Comparison of ENCODE assay signal across 12 cellular contexts in the genomic region with DNA sequence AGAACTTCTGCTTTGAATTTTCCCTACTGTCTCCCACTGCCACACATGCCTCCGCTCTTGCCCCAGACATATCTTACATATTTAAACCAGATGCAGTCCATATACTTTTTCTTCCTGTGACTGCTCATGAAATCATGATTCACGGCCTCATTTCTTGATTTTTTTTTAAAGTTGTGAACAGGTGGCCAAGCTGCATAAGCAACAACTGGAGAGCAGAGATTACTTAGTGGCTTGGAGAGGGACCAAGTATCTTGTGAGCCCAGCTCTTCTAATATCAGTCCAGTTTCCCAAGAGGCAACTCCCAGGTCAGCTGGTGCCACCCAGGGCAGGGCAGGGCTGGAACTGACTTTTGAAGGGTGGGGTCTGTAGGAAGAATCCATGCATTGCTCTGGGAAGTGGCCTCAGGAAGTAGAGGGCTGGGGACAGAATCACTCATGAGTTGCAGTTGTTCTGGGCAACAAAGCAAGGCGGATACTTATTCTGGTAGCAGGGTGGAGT.
DNase-seq lines count a peak whose midpoint lies in the region; ATAC-seq and TF ChIP-seq lines count a peak whose summit lies in the region.
"Had no signal": no experiment of that assay in that cellular context is flagged by ENCODE, and none has a peak within 500 bp of the region (broad histone marks: within the 10 kb centered on the region; RNA-seq: fewer than 3 reads in every experiment).

No MANE protein-coding gene starts in this region.

- H3K27ac ChIP-seq in SK-N-SH (ENCODE audit: low read depth in 2 of 2, low read length in 1 of 2) = peak overlapping the region; percentile 56 to 62; a peak in 2 of 4 replicates
- H3K27ac ChIP-seq in heart right ventricle = peak overlapping the region in 9 of 10 donors; percentile 57 to 86 (median 72)
- H3K27ac ChIP-seq in sigmoid colon = no peak overlapping the region
- H3K27ac ChIP-seq: VCaP had no signal

- no peak for TF ChIP-seq POLR2A in sigmoid colon (IDR thresholded peaks at IDR 0.05)

- H3K79me2 ChIP-seq in SK-N-SH (ENCODE audit: insufficient read depth) = peaks cover 100% of the 10 kb centered on the region

- H3K9me3 ChIP-seq in SK-N-SH = no peaks in the 10 kb centered on the region
- no peaks in the 10 kb centered on the region for H3K9me3 ChIP-seq in heart right ventricle
- H3K9me3 ChIP-seq in sigmoid colon = no peaks in the 10 kb centered on the region

- peak; percentile 49 to 80 (median 74) for ATAC-seq in heart right ventricle
- no peak for ATAC-seq in HG03469 (IDR thresholded peaks at IDR 0.05; ENCODE audit: unreplicated experiment)

- peak; percentile 86 for DNase-seq in GM04504 (ENCODE audit: low read depth)
- DNase-seq in SK-N-SH = no peak
- DNase-seq in heart right ventricle = peak; percentile 33 to 34
- DNase-seq in skeletal muscle cell (ENCODE audit: low read depth) = peak; percentile 79
- DNase-seq in T-helper 9 cell = no peak
- DNase-seq in occipital lobe (lab: John Stamatoyannopoulos, UW) = no peak
- no peak for DNase-seq in sigmoid colon
- DNase-seq: activated effector memory CD4-positive, alpha-beta T cell treated with Interleukin-2 at 50 U/mL for 16 hours; effector memory CD4-positive, alpha-beta T cell; KG1 had no signal

- TF ChIP-seq RAD21 in SK-N-SH (IDR thresholded peaks at IDR 0.05; ENCODE audit: low read length) = no peak

- H2AFZ ChIP-seq in SK-N-SH (ENCODE audit: low read depth) = no peak overlapping the region

- POLR2A ChIA-PET in SK-N-SH (lab: Yijun Ruan, JAX) = no interaction called here

- H3K4me3 ChIP-seq in SK-N-SH (ENCODE audit: low read depth in 2 of 2, low read length in 1 of 2) (no peak overlapping the region), heart right ventricle (no peak overlapping the region), skeletal muscle cell (ENCODE audit: low read depth, low read length) (no peak overlapping the region), sigmoid colon (no peak overlapping the region)

- peaks cover 0 to 20% of the 10 kb centered on the region in 2 experiments for H3K36me3 ChIP-seq in SK-N-SH (replicated peaks in 1 of 2; ENCODE audit: control insufficient read depth in 1 of 2, insufficient read depth in 2 of 2, low read length in 1 of 2)
- H3K36me3 ChIP-seq in heart right ventricle = no peaks in the 10 kb centered on the region
- H3K36me3 ChIP-seq in sigmoid colon = no peaks in the 10 kb centered on the region

- 46% methylated on average over 3 of the region's 3 CpGs for WGBS in SK-N-SH (ENCODE audit: low lambda C conversion rate)
- 33 to 34% methylated on average over 3 of the region's 3 CpGs for WGBS in heart right ventricle, 2 donors
- 20 to 61% methylated on average over 3 of the region's 3 CpGs for WGBS in sigmoid colon, 2 donors

- intact Hi-C loops in heart right ventricle (cut with DNase I) = no loop called here
- intact Hi-C loops in sigmoid colon (cut with DNase I) = no loop called here

- peaks cover 97% of the 10 kb centered on the region for H4K20me1 ChIP-seq in SK-N-SH (ENCODE audit: insufficient read depth)

- TF ChIP-seq CTCF in SK-N-SH (IDR thresholded peaks at IDR 0.05) (no peak), heart right ventricle (IDR thresholded peaks at IDR 0.05) (no peak), sigmoid colon (IDR thresholded peaks at IDR 0.05) (no peak)

- TF ChIP-seq EP300 in SK-N-SH (IDR thresholded peaks at IDR 0.05; ENCODE audit: borderline replicate concordance in 1 of 2, low read depth in 1 of 2, low read length in 1 of 2) (peak in 1 of 2 experiments; percentile 87; a peak in 2 of 4 replicates), sigmoid colon (IDR thresholded peaks at IDR 0.05) (no peak)

- H3K9ac ChIP-seq in SK-N-SH = no peak overlapping the region

- peaks cover 13 to 26% of the 10 kb centered on the region in 2 experiments; a peak in 3 of 4 replicates for H3K4me1 ChIP-seq in SK-N-SH (ENCODE audit: control insufficient read depth in 1 of 2, insufficient read depth in 2 of 2, low read depth in 1 of 2, low read length in 1 of 2)
- peaks cover 9 to 79% (median 45%) of the 10 kb centered on the region in 9 donors for H3K4me1 ChIP-seq in heart right ventricle
- peaks cover 0 to 16% (median 6%) of the 10 kb centered on the region in 4 donors for H3K4me1 ChIP-seq in sigmoid colon

- peaks cover 53% of the 10 kb centered on the region for H3F3A ChIP-seq in SK-N-SH (replicated peaks; ENCODE audit: insufficient read depth)

- H3K9me2 ChIP-seq in SK-N-SH = no peaks in the 10 kb centered on the region

- CTCF ChIA-PET in SK-N-SH (lab: Yijun Ruan, JAX) = interaction anchor here (0.9 to 1.7 kb wide), 3 partner anchors 82 to 96 kb away, joined by 3 to 7 read pairs (median 3); no protein-coding TSS in a partner anchor

- H3K27me3 ChIP-seq in SK-N-SH (ENCODE audit: insufficient read depth) (no peaks in the 10 kb centered on the region), heart right ventricle (no peaks in the 10 kb centered on the region), sigmoid colon (no peaks in the 10 kb centered on the region)

- H3K4me2 ChIP-seq in SK-N-SH = peak overlapping the region; percentile 55; the same call in 1 of the 2 replicates

TF ChIP-seq in SK-N-SH, 30 proteins besides CTCF, POLR2A, EP300 and RAD21 (continues in another document):
- TF ChIP-seq, protein P1, sequence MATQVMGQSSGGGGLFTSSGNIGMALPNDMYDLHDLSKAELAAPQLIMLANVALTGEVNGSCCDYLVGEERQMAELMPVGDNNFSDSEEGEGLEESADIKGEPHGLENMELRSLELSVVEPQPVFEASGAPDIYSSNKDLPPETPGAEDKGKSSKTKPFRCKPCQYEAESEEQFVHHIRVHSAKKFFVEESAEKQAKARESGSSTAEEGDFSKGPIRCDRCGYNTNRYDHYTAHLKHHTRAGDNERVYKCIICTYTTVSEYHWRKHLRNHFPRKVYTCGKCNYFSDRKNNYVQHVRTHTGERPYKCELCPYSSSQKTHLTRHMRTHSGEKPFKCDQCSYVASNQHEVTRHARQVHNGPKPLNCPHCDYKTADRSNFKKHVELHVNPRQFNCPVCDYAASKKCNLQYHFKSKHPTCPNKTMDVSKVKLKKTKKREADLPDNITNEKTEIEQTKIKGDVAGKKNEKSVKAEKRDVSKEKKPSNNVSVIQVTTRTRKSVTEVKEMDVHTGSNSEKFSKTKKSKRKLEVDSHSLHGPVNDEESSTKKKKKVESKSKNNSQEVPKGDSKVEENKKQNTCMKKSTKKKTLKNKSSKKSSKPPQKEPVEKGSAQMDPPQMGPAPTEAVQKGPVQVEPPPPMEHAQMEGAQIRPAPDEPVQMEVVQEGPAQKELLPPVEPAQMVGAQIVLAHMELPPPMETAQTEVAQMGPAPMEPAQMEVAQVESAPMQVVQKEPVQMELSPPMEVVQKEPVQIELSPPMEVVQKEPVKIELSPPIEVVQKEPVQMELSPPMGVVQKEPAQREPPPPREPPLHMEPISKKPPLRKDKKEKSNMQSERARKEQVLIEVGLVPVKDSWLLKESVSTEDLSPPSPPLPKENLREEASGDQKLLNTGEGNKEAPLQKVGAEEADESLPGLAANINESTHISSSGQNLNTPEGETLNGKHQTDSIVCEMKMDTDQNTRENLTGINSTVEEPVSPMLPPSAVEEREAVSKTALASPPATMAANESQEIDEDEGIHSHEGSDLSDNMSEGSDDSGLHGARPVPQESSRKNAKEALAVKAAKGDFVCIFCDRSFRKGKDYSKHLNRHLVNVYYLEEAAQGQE (IDR thresholded peaks at IDR 0.05; ENCODE audit: low read depth, low read length) = no peak
- TF ChIP-seq MEF2A (IDR thresholded peaks at IDR 0.05; ENCODE audit: borderline replicate concordance, low read depth) = peak; percentile 11; the same call in 1 of the 2 replicates
- TF ChIP-seq, protein P2, sequence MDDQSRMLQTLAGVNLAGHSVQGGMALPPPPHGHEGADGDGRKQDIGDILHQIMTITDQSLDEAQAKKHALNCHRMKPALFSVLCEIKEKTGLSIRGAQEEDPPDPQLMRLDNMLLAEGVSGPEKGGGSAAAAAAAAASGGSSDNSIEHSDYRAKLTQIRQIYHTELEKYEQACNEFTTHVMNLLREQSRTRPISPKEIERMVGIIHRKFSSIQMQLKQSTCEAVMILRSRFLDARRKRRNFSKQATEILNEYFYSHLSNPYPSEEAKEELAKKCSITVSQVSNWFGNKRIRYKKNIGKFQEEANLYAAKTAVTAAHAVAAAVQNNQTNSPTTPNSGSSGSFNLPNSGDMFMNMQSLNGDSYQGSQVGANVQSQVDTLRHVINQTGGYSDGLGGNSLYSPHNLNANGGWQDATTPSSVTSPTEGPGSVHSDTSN (IDR thresholded peaks at IDR 0.05) = peak; percentile 83
- TF ChIP-seq GABPA (IDR thresholded peaks at IDR 0.05; ENCODE audit: low read depth) = 0 out of 2 replicates have a peak, but pooled peaks have one; percentile 21
- peak; percentile 62; the same call in 1 of the 2 replicates for TF ChIP-seq TEAD4 (IDR thresholded peaks at IDR 0.05; ENCODE audit: borderline replicate concordance, insufficient read depth)
- no peak for TF ChIP-seq TAF1 (IDR thresholded peaks at IDR 0.05; ENCODE audit: borderline replicate concordance, low read depth, low read length)
- peak; percentile 99 for TF ChIP-seq TCF12 (IDR thresholded peaks at IDR 0.05)
- TF ChIP-seq CHD2 (IDR thresholded peaks at IDR 0.05; ENCODE audit: low read length, partially characterized antibody) = no peak
- peak; percentile 72 for TF ChIP-seq POLR2AphosphoS5 (IDR thresholded peaks at IDR 0.05; ENCODE audit: low read depth, low read length)
- TF ChIP-seq ELF1 (IDR thresholded peaks at IDR 0.05) = no peak
- no peak for TF ChIP-seq MXI1 (IDR thresholded peaks at IDR 0.05; ENCODE audit: low read depth, low read length)
- TF ChIP-seq NRF1 (IDR thresholded peaks at IDR 0.05; ENCODE audit: low read depth, low read length) = no peak
- TF ChIP-seq YY1 (IDR thresholded peaks at IDR 0.05; ENCODE audit: low read depth) = no peak
- TF ChIP-seq, protein P3, sequence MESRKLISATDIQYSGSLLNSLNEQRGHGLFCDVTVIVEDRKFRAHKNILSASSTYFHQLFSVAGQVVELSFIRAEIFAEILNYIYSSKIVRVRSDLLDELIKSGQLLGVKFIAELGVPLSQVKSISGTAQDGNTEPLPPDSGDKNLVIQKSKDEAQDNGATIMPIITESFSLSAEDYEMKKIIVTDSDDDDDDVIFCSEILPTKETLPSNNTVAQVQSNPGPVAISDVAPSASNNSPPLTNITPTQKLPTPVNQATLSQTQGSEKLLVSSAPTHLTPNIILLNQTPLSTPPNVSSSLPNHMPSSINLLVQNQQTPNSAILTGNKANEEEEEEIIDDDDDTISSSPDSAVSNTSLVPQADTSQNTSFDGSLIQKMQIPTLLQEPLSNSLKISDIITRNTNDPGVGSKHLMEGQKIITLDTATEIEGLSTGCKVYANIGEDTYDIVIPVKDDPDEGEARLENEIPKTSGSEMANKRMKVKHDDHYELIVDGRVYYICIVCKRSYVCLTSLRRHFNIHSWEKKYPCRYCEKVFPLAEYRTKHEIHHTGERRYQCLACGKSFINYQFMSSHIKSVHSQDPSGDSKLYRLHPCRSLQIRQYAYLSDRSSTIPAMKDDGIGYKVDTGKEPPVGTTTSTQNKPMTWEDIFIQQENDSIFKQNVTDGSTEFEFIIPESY (IDR thresholded peaks at IDR 0.05; ENCODE audit: borderline replicate concordance, low read depth) = no peak
- peak; percentile 70 for TF ChIP-seq JUND (IDR thresholded peaks at IDR 0.05)
- no peak for TF ChIP-seq RCOR1 (IDR thresholded peaks at IDR 0.05; ENCODE audit: low read length)

Comparison
In these comparisons a context has a peak if more than half of its experiments do, and no peak if none do; other contexts are left out.
1. DNase-seq: peak in GM04504 (single experiment), heart right ventricle (2 of 2) and skeletal muscle cell (single experiment); none in SK-N-SH (single experiment), T-helper 9 cell (single experiment), occipital lobe (single experiment) and sigmoid colon (single experiment).
2. H3K27ac ChIP-seq: peak in SK-N-SH (2 of 2) and heart right ventricle (9 of 10); none in sigmoid colon (0 of 4).